15 cellular contexts compared by ENCODE assay signal in the genomic region with DNA sequence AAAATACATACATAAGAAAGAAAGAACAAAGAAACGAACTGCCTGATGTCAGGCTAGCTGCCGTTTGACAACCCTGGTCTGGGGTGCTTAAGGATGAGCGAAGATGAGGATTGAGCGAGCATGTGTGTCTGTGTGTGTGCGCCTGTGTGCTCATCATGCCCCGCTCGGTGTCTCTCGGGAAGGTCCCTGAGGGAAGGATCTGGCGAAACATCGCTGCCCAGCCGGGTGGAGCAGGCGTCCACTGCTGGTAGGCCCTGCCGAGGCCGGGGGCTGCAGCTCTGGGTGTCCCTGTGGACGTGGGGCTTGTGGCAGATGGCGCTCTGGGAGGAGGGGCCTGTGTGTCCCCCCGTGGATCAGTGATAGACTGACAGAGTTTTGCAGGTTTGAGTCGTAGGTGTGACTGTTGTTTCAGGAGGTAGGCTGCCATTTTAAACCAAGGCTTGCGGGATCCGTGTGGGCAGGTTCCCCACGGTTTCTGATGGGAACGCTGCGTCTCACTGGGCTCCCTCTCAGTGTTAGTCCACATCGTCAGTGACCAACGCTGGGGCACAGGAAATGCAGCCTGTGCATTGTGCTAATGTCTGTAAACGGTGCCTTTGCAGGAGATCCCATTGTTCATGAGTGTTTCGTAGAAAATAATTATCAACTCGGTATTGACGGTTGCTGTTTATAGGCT. TPM values are rescaled to one million over a fixed set of nuclear protein-coding genes. Genes with fewer than 3 reads are reported as not detected.
DNase-seq lines count a peak whose midpoint lies in the region; ATAC-seq and TF ChIP-seq lines count a peak whose summit lies in the region.
"Had no signal": no experiment of that assay in that cellular context is flagged by ENCODE, and none has a peak within 500 bp of the region (broad histone marks: within the 10 kb centered on the region; RNA-seq: fewer than 3 reads in every experiment).

No MANE protein-coding gene starts in this region.

- peak overlapping the region; percentile 59 for H2BK5ac ChIP-seq in IMR-90 (ENCODE audit: low read depth, low read length, poor library complexity, severe bottlenecking)

- no peak overlapping the region for H3K4me2 ChIP-seq in IMR-90 (ENCODE audit: low read depth, low read length)

- peak overlapping the region; percentile 90 for H2AK5ac ChIP-seq in IMR-90 (ENCODE audit: low read depth, low read length)

- H3K79me1 ChIP-seq in IMR-90 (ENCODE audit: low read depth in 1 of 2, low read length in 2 of 2) = peaks cover 12 to 72% of the 10 kb centered on the region in 2 experiments

- H2BK15ac ChIP-seq in IMR-90 (ENCODE audit: low read depth, low read length) = peak overlapping the region; percentile 41; the same call in 1 of the 3 replicates

- H3K27me3 ChIP-seq in IMR-90 (ENCODE audit: control insufficient read depth, insufficient read depth, low read length) (no peaks in the 10 kb centered on the region), esophagus muscularis mucosa (no peaks in the 10 kb centered on the region)
- H3K27me3 ChIP-seq: foreskin keratinocyte, pancreas had no signal

- H3K9me3 ChIP-seq in IMR-90 (ENCODE audit: control insufficient read depth, insufficient read depth, low read length) (no peaks in the 10 kb centered on the region), esophagus muscularis mucosa (no peaks in the 10 kb centered on the region)
- H3K9me3 ChIP-seq: HAP-1, pancreas had no signal

- H3K4me1 ChIP-seq in IMR-90 (ENCODE audit: control insufficient read depth, insufficient read depth, low read length) (peaks cover 29% of the 10 kb centered on the region), esophagus muscularis mucosa (peaks cover 94 to 97% (median 95%) of the 10 kb centered on the region in 4 donors)
- H3K4me1 ChIP-seq: HAP-1 had no signal

- in situ Hi-C loops in IMR-90 (cut with MboI; ENCODE audit: low sequenced_read_pairs) = no loop called here

- intact Hi-C loops in IMR-90 (cut with micrococcal nuclease) (no loop called here), esophagus muscularis mucosa (cut with DNase I) (no loop called here), posterior vena cava (cut with DNase I) (loop anchor here in 1 of 2 donors (5.0 kb wide), 1 partner anchor 39 kb away; no protein-coding TSS in a partner anchor)

- peaks cover 44% of the 10 kb centered on the region for H3K9me1 ChIP-seq in IMR-90 (ENCODE audit: insufficient read depth, low read length)

- dilution Hi-C loops in IMR-90 (cut with HindIII; ENCODE audit: low sequenced_read_pairs, unreplicated experiment) = no loop called here

- WGBS in IMR-90 (ENCODE audit: extremely low coverage in 2 of 2, insufficient read length in 1 of 2), 2 experiments = 76% methylated on average over 16 of the region's 29 CpGs; no CpG with 5 or more reads in 1 of the 2 experiments
- 70% methylated on average over 24 of the region's 29 CpGs for WGBS in esophagus muscularis mucosa

- H3K56ac ChIP-seq in IMR-90 (ENCODE audit: extremely low read depth, insufficient read depth, low read length) = no peak overlapping the region

- H3K4ac ChIP-seq in IMR-90 (ENCODE audit: low read depth, low read length) = peak overlapping the region; percentile 52

- CTCF ChIA-PET in IMR-90 (lab: Yijun Ruan, JAX) = no interaction called here

- peak overlapping the region; percentile 8 for H3K14ac ChIP-seq in IMR-90 (replicated peaks; ENCODE audit: low read depth, low read length)

- H2AK9ac ChIP-seq in IMR-90 (replicated peaks; ENCODE audit: low read depth, low read length, poor library complexity) = no peak overlapping the region

- H4K20me1 ChIP-seq in IMR-90 (ENCODE audit: insufficient read depth, low read length) = peaks cover 51% of the 10 kb centered on the region

- peak; percentile 30 for DNase-seq in AG10803 (ENCODE audit: low read depth)
- no peak for DNase-seq in IMR-90
- no peak for DNase-seq in esophagus muscularis mucosa (ENCODE audit: extremely low spot score)
- peak; percentile 72 for DNase-seq in posterior vena cava (ENCODE audit: low spot score)
- DNase-seq: activated CD4-positive, CD25-positive, alpha-beta regulatory T cell treated with anti-CD3 and anti-CD28 coated beads, Interleukin-2, amount 50 U/mL, for 72 hours; foreskin keratinocyte; left colon; NCI-H446; SIG-M5 had no signal

- H4K8ac ChIP-seq in IMR-90 (ENCODE audit: low read depth in 2 of 2, low read length in 2 of 2) = peak overlapping the region; percentile 57 to 73; a peak in 1 of 4 replicates

- TF ChIP-seq EP300 in esophagus muscularis mucosa (IDR thresholded peaks at IDR 0.05) = no peak

- peak overlapping the region; percentile 94 for H3K27ac ChIP-seq in IMR-90 (ENCODE audit: insufficient read depth, low read length)
- H3K27ac ChIP-seq in esophagus muscularis mucosa (replicated peaks in 1 of 4) = peak overlapping the region; percentile 72 to 91 (median 84)
- H3K27ac ChIP-seq: foreskin keratinocyte had no signal

- ATAC-seq in IMR-90 (ENCODE audit: low read depth) (no peak), HG02884 (IDR thresholded peaks at IDR 0.05; ENCODE audit: unreplicated experiment) (no peak), GM19397 (IDR thresholded peaks at IDR 0.05; ENCODE audit: unreplicated experiment) (no peak), HG03108 (IDR thresholded peaks at IDR 0.05; ENCODE audit: unreplicated experiment) (no peak), GM21360 (IDR thresholded peaks at IDR 0.05; ENCODE audit: unreplicated experiment) (no peak)
- ATAC-seq: foreskin keratinocyte, left colon had no signal

- H3K4me3 ChIP-seq in AG10803 (ENCODE audit: low read length) (no peak overlapping the region), IMR-90 (ENCODE audit: insufficient read depth, low read depth, low read length) (no peak overlapping the region), esophagus muscularis mucosa (no peak overlapping the region)
- H3K4me3 ChIP-seq: HAP-1, pancreas had no signal

- H3K36me3 ChIP-seq in IMR-90 (ENCODE audit: control insufficient read depth, insufficient read depth, low read length) (peaks cover 3% of the 10 kb centered on the region), esophagus muscularis mucosa (peaks cover 0 to 7% (median 0%) of the 10 kb centered on the region in 4 donors)
- H3K36me3 ChIP-seq: HAP-1, pancreas had no signal

- peak overlapping the region; percentile 80 for H4K91ac ChIP-seq in IMR-90 (ENCODE audit: insufficient read depth, low read depth, low read length)

- BruUV-seq in IMR-90 (replicated peaks; lab: Mats Ljungman, UMichigan) = no TSS peak

- H2BK120ac ChIP-seq in IMR-90 (ENCODE audit: low read depth, low read length) = peak overlapping the region; percentile 78

- TF ChIP-seq RAD21 in IMR-90 (IDR thresholded peaks at IDR 0.05; ENCODE audit: low read length) = no peak

- H2BK20ac ChIP-seq in IMR-90 (ENCODE audit: low read depth, low read length) = 0 out of 2 replicates have a peak overlapping the region, but pooled peaks have one; percentile 66

- H3K9ac ChIP-seq in IMR-90 (ENCODE audit: low read depth, low read length) = no peak overlapping the region; the same call in 1 of the 2 replicates

- H2AFZ ChIP-seq in IMR-90 (replicated peaks; ENCODE audit: low read length, poor library complexity) = peak overlapping the region; percentile 8

- H3K18ac ChIP-seq in IMR-90 (ENCODE audit: low read depth, low read length) = peak overlapping the region; percentile 79

- POLR2A ChIA-PET in IMR-90 (lab: Charles Lee; ENCODE audit: unreplicated experiment) = no interaction called here

- H4K5ac ChIP-seq in IMR-90 (ENCODE audit: low read depth, low read length) = peak overlapping the region; percentile 5; the same call in 1 of the 2 replicates

- peak overlapping the region; percentile 72; the same call in 1 of the 2 replicates for H3K23ac ChIP-seq in IMR-90 (ENCODE audit: low read depth, low read length)

- TF ChIP-seq POLR2A in IMR-90 (IDR thresholded peaks at IDR 0.05; ENCODE audit: low read depth, low read length) (no peak), esophagus muscularis mucosa (IDR thresholded peaks at IDR 0.05; ENCODE audit: low read depth) (no peak)

- TF ChIP-seq CTCF in AG10803 (conservative IDR thresholded peaks at IDR 0.05; ENCODE audit: low read length) = no peak
- no peak for TF ChIP-seq CTCF in IMR-90 (conservative IDR thresholded peaks at IDR 0.05; ENCODE audit: low read depth, low read length)
- no peak for TF ChIP-seq CTCF in esophagus muscularis mucosa (IDR thresholded peaks at IDR 0.05)

TF ChIP-seq in IMR-90, 13 proteins besides CTCF, POLR2A, EP300 and RAD21 (continues in another document):
- TF ChIP-seq BHLHE40 (IDR thresholded peaks at IDR 0.05; ENCODE audit: low read depth, low read length) = no peak
- TF ChIP-seq NFE2L2 (IDR thresholded peaks at IDR 0.05; ENCODE audit: low read depth, low read length) = no peak
- no peak for TF ChIP-seq FOS (IDR thresholded peaks at IDR 0.05; ENCODE audit: low read depth, low read length)
- no peak for TF ChIP-seq CEBPB (IDR thresholded peaks at IDR 0.05; ENCODE audit: low read depth, low read length)
- no peak for TF ChIP-seq MAZ (IDR thresholded peaks at IDR 0.05; ENCODE audit: borderline replicate concordance, low read depth, low read length)
- no peak for TF ChIP-seq RCOR1 (IDR thresholded peaks at IDR 0.05; ENCODE audit: insufficient replicate concordance, low read length)
- no peak for TF ChIP-seq CHD1 (IDR thresholded peaks at IDR 0.05; ENCODE audit: low read depth, low read length)
- TF ChIP-seq, protein P1, sequence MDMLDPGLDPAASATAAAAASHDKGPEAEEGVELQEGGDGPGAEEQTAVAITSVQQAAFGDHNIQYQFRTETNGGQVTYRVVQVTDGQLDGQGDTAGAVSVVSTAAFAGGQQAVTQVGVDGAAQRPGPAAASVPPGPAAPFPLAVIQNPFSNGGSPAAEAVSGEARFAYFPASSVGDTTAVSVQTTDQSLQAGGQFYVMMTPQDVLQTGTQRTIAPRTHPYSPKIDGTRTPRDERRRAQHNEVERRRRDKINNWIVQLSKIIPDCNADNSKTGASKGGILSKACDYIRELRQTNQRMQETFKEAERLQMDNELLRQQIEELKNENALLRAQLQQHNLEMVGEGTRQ (IDR thresholded peaks at IDR 0.05; ENCODE audit: low read depth, low read length) = no peak

RNA-seq across cellular contexts. Expression of a gene that starts 5.9 kb away (rescaled TPM):
- total RNA-seq in IMR-90 (2012; rRNA removed) = 113 and 129 TPM in 2 replicates
- polyA plus RNA-seq in IMR-90 (2012; rRNA removed) = 155 and 239 TPM in 2 replicates
- 84.1 and 183 TPM in 2 replicates for polyA plus RNA-seq in IMR-90 (2012; cell fraction: cytosol; rRNA removed)
- 1,009 and 1,044 TPM in 2 replicates for polyA plus RNA-seq in IMR-90 (2012; cell fraction: nucleus; rRNA removed; ENCODE audit: low replicate concordance)
- 100 to 1,000 TPM; 132 to 149 (median 147) TPM for total RNA-seq in esophagus muscularis mucosa
- total RNA-seq in posterior vena cava = 100 to 1,000 TPM; 110 to 132 TPM

RNA-seq across cellular contexts. Expression of a gene that starts 50.0 kb away (rescaled TPM):
- 10.6 and 11.3 TPM in 2 replicates for total RNA-seq in IMR-90 (2012; rRNA removed)
- 30.9 and 37.2 TPM in 2 replicates for polyA plus RNA-seq in IMR-90 (2012; rRNA removed)
- polyA plus RNA-seq in IMR-90 (2012; cell fraction: cytosol; rRNA removed) = 25.9 and 35.9 TPM in 2 replicates
- polyA plus RNA-seq in IMR-90 (2012; cell fraction: nucleus; rRNA removed; ENCODE audit: low replicate concordance) = 104 and 238 TPM in 2 replicates
- total RNA-seq in esophagus muscularis mucosa = 10 to 100 TPM; 24.7 to 41.3 (median 35.2) TPM
- total RNA-seq in posterior vena cava = 10 to 100 TPM; 13.2 to 16.3 TPM

Comparison
In these comparisons a context has a peak if more than half of its experiments do, and no peak if none do; other contexts are left out.
1. DNase-seq: peak in AG10803 (single experiment) and posterior vena cava (single experiment); none in IMR-90 (single experiment) and esophagus muscularis mucosa (single experiment).